Comparison of ENCODE assay signal across 23 cellular contexts in the genomic region with DNA sequence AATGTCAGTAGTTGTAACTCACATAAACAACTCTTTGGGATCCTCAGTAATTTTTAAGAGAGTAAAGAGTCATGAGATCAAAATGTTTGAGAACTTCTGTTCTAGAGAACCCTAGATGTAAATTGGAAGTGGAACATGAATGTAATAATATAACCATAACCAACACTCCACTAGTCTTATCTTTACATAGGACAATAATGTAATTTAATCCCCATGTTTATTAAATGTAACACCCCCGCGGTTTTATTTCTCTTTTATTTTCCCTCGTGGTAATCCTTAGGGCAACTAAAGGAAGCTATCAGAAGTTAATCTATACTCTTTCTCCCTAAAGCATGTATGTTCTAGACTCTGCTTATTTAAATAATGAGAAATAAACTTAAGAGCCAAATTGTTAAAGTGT.
"Had no signal": no experiment of that assay in that cellular context is flagged by ENCODE, and none has a peak within 500 bp of the region (broad histone marks: within the 10 kb centered on the region; RNA-seq: fewer than 3 reads in every experiment).

No MANE protein-coding gene starts in this region.

- H3K27me3 ChIP-seq: left lung, sigmoid colon, transverse colon, uterus had no signal

- H3K9me3 ChIP-seq: left lung, sigmoid colon, transverse colon, uterus had no signal

- ATAC-seq: activated CD8-positive, alpha-beta memory T cell treated with anti-CD3 and anti-CD28 coated beads, Interleukin-2, amount 10 ng/mL, durations not matched to agents 7 days and 5 days; activated CD8-positive, alpha-beta T cell treated with anti-CD3 and anti-CD28 coated beads for 36 hours; left lung; naive thymus-derived CD4-positive, alpha-beta T cell; stimulated activated naive B cell treated with anti-CD40 and anti-IgM and Interleukin-4, amounts not matched to agents 10 μg/mL and 1 μg/mL and 100 μg/mL, for 72 hours; T-helper 17 cell had no signal

- H3K4me3 ChIP-seq: left lung, lung, sigmoid colon, smooth muscle cell, transverse colon, uterus had no signal

- DNase-seq: activated B cell treated with CpG ODN at 0.5 μM for 24 hours; activated CD4-positive, alpha-beta T cell treated with anti-CD3 and anti-CD28 coated beads for 4 hours; activated CD8-positive, alpha-beta memory T cell treated with anti-CD3 and anti-CD28 coated beads, Interleukin-2, amount 10 ng/mL, durations not matched to agents 7 days and 5 days; activated CD8-positive, alpha-beta T cell treated with anti-CD3 and anti-CD28 coated beads for 36 hours; activated naive CD4-positive, alpha-beta T cell treated with anti-CD3 and anti-CD28 coated beads, Interleukin-2, amount 50 U/mL, for 16 hours; activated T-cell treated with anti-CD3 and anti-CD28 coated beads for 4 hours; anterior cingulate cortex; erythroblast; foreskin melanocyte; immature natural killer cell; left lung; naive thymus-derived CD4-positive, alpha-beta T cell; retina; sigmoid colon; stimulated activated CD4-positive, alpha-beta T cell treated with anti-CD3 and anti-CD28 coated beads, Interleukin-15, amount 100 ng/mL, for 24 hours; stimulated activated naive B cell treated with anti-CD40 and anti-IgM and Interleukin-4, amounts not matched to agents 10 μg/mL and 1 μg/mL and 100 μg/mL, for 72 hours; T-helper 17 cell; transverse colon; uterus had no signal

- H3K36me3 ChIP-seq: left lung, sigmoid colon, transverse colon, uterus had no signal

- H3K4me3 Mint-ChIP-seq: activated B cell treated with CpG ODN at 0.5 μM for 24 hours; activated CD8-positive, alpha-beta memory T cell treated with anti-CD3 and anti-CD28 coated beads, Interleukin-2, amount 10 ng/mL, durations not matched to agents 7 days and 5 days; activated CD8-positive, alpha-beta T cell treated with anti-CD3 and anti-CD28 coated beads for 36 hours; brain; immature natural killer cell; T-helper 17 cell had no signal

- H3K36me3 Mint-ChIP-seq: immature natural killer cell had no signal

- H3K27me3 Mint-ChIP-seq: activated B cell treated with CpG ODN at 0.5 μM for 24 hours; activated CD8-positive, alpha-beta memory T cell treated with anti-CD3 and anti-CD28 coated beads, Interleukin-2, amount 10 ng/mL, durations not matched to agents 7 days and 5 days; activated CD8-positive, alpha-beta T cell treated with anti-CD3 and anti-CD28 coated beads for 36 hours; naive thymus-derived CD4-positive, alpha-beta T cell; progenitor cell of endocrine pancreas; stimulated activated naive B cell treated with anti-CD40 and anti-IgM and Interleukin-4, amounts not matched to agents 10 μg/mL and 1 μg/mL and 100 μg/mL, for 72 hours; T-helper 17 cell had no signal

- H3K27ac ChIP-seq: left lung, sigmoid colon, transverse colon, uterus had no signal

- H3K9me3 Mint-ChIP-seq: activated B cell treated with CpG ODN at 0.5 μM for 24 hours; activated CD8-positive, alpha-beta T cell treated with anti-CD3 and anti-CD28 coated beads for 36 hours; immature natural killer cell; naive thymus-derived CD4-positive, alpha-beta T cell; stimulated activated naive B cell treated with anti-CD40 and anti-IgM and Interleukin-4, amounts not matched to agents 10 μg/mL and 1 μg/mL and 100 μg/mL, for 72 hours had no signal

- H3K4me2 ChIP-seq: smooth muscle cell had no signal
